In the genomic region with DNA sequence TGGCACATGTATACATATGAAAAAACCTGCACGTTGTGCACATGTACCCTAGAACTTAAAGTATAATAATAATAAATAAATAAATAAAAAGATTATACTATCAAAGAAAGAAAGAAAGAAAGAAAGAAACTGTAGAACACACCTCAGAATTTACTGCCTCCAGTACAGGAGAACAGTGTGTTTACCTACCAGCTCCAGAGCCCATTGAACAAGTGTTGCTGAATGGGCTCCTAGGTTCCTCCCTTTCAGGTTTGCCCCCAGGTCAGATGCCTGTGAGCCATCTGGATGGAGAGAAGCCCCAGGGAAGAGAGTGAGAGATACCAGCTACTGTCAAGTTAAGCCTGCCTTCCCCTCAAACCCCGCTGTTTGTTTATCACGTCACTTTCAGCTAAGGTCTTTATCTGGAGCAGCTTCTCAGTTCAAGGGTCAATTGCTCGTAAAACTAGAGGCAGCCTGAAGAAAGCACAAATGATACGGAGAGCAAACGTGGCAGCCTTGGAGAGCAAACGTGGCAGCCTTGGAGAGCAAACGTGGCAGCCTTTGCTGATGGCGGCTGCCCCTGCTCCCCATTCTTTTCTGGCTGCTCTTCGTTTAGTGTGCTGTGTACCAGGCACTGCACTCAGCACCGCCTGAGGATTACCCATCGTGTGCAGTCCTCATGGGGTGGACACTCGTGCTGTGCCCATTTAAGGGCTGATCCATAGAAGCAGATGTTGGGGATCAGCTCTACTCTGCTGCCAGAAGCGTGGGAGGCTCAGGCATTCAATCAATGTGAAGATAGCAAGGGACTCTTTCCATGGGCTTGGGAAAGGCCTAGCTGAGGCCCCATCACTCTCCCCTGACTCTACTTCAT, we compare ENCODE assay signal across 1 cellular context.
TF ChIP-seq lines count a peak whose summit lies in the region.

No MANE protein-coding gene starts in this region.

TF ChIP-seq in SK-N-SH, 30 proteins besides CTCF, POLR2A, EP300 and RAD21 (continued from another document):
- TF ChIP-seq, protein P1, sequence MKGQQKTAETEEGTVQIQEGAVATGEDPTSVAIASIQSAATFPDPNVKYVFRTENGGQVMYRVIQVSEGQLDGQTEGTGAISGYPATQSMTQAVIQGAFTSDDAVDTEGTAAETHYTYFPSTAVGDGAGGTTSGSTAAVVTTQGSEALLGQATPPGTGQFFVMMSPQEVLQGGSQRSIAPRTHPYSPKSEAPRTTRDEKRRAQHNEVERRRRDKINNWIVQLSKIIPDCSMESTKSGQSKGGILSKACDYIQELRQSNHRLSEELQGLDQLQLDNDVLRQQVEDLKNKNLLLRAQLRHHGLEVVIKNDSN (IDR thresholded peaks at IDR 0.05; ENCODE audit: borderline replicate concordance, low read depth), result no peak
- TF ChIP-seq RFX5 (IDR thresholded peaks at IDR 0.05; ENCODE audit: low read length) (no peak), GATA2 (CRISPR knock-in tag; IDR thresholded peaks at IDR 0.05) (no peak), ELF1 (IDR thresholded peaks at IDR 0.05) (no peak), JUND (IDR thresholded peaks at IDR 0.05) (no peak), FOSL2 (IDR thresholded peaks at IDR 0.05; ENCODE audit: borderline replicate concordance, low read depth) (no peak), MXI1 (IDR thresholded peaks at IDR 0.05; ENCODE audit: low read depth, low read length) (no peak), TAF1 (IDR thresholded peaks at IDR 0.05; ENCODE audit: borderline replicate concordance, low read depth, low read length) (no peak)
- TF ChIP-seq, protein P2, sequence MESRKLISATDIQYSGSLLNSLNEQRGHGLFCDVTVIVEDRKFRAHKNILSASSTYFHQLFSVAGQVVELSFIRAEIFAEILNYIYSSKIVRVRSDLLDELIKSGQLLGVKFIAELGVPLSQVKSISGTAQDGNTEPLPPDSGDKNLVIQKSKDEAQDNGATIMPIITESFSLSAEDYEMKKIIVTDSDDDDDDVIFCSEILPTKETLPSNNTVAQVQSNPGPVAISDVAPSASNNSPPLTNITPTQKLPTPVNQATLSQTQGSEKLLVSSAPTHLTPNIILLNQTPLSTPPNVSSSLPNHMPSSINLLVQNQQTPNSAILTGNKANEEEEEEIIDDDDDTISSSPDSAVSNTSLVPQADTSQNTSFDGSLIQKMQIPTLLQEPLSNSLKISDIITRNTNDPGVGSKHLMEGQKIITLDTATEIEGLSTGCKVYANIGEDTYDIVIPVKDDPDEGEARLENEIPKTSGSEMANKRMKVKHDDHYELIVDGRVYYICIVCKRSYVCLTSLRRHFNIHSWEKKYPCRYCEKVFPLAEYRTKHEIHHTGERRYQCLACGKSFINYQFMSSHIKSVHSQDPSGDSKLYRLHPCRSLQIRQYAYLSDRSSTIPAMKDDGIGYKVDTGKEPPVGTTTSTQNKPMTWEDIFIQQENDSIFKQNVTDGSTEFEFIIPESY (IDR thresholded peaks at IDR 0.05; ENCODE audit: borderline replicate concordance, low read depth), result no peak
- TF ChIP-seq, protein P3, sequence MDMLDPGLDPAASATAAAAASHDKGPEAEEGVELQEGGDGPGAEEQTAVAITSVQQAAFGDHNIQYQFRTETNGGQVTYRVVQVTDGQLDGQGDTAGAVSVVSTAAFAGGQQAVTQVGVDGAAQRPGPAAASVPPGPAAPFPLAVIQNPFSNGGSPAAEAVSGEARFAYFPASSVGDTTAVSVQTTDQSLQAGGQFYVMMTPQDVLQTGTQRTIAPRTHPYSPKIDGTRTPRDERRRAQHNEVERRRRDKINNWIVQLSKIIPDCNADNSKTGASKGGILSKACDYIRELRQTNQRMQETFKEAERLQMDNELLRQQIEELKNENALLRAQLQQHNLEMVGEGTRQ (IDR thresholded peaks at IDR 0.05; ENCODE audit: borderline replicate concordance, low read depth, low read length), result no peak
TF ChIP-seq in SK-N-SH: peak in this region for 0.
